In the genomic region with DNA sequence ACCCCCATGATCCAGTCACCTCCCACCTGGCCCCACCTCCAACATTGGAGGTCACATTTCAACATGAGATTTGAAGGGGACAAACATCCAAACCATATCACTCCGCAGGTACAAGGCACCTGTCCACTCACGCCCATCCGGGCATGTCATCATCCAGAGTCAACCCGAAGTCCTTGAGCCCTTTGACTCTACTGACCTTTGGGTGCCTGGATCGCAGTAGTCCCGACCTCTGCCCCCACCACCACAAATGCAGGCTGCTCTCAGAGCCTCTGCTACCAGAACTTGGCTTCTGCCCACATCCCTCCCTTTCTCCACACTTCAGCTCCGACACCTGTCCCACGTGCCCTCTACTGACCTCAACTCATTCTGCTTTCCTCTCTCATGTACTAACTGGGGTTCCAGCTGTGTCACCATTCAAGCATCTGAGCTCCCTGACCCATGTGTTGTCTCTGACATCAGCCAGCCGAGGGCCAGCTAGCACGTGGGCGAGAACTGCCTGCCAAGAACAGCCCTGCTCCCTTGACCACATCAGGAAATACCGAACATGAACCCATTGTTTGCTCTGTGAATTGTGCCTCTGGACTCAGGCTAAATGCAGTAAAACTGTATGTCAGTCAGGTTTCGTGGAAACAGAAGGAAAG, we compare ENCODE assay signal across 10 cellular contexts.
DNase-seq lines count a peak whose midpoint lies in the region; ATAC-seq, FAIRE-seq and TF ChIP-seq lines count a peak whose summit lies in the region.
"Had no signal": no experiment of that assay in that cellular context is flagged by ENCODE, and none has a peak within 500 bp of the region (broad histone marks: within the 10 kb centered on the region; RNA-seq: fewer than 3 reads in every experiment).

No MANE protein-coding gene starts in this region.

- intact Hi-C loops in pancreas (cut with DNase I): no loop called here

- H3K36me3 ChIP-seq in pancreas: no peaks in the 10 kb centered on the region

- no peak for TF ChIP-seq CTCF in pancreas (IDR thresholded peaks at IDR 0.05)

- H3K9me3 ChIP-seq in pancreas: no peaks in the 10 kb centered on the region

- peak; percentile 35 to 74 (median 69) for ATAC-seq in pancreas
- no peak for ATAC-seq in HG02763 (IDR thresholded peaks at IDR 0.05; ENCODE audit: unreplicated experiment)

- H3K27ac Mint-ChIP-seq in activated CD4-positive, alpha-beta T cell treated with anti-CD3 and anti-CD28 coated beads, Interleukin-2, amount 10 ng/mL, durations not matched to agents 7 days and 5 days: no peak overlapping the region
- H3K27ac Mint-ChIP-seq in activated naive CD4-positive, alpha-beta T cell treated with anti-CD3 and anti-CD28 coated beads, Interleukin-2, amount 10 ng/mL, durations not matched to agents 7 days and 5 days: no peak overlapping the region
- H3K27ac Mint-ChIP-seq: T-helper 2 cell treated with Interferon-gamma antibody and Interleukin-4, amounts not matched to agents 5 μg/mL and 100 μg/mL, for 36 hours had no signal

- no peaks in the 10 kb centered on the region for H3K9me3 Mint-ChIP-seq in activated CD4-positive, alpha-beta T cell treated with anti-CD3 and anti-CD28 coated beads, Interleukin-2, amount 10 ng/mL, durations not matched to agents 7 days and 5 days
- no peaks in the 10 kb centered on the region for H3K9me3 Mint-ChIP-seq in activated naive CD4-positive, alpha-beta T cell treated with anti-CD3 and anti-CD28 coated beads, Interleukin-2, amount 10 ng/mL, durations not matched to agents 7 days and 5 days
- H3K9me3 Mint-ChIP-seq: T-helper 2 cell treated with Interferon-gamma antibody and Interleukin-4, amounts not matched to agents 5 μg/mL and 100 μg/mL, for 36 hours had no signal

- no peaks in the 10 kb centered on the region for H3K4me1 Mint-ChIP-seq in activated CD4-positive, alpha-beta T cell treated with anti-CD3 and anti-CD28 coated beads, Interleukin-2, amount 10 ng/mL, durations not matched to agents 7 days and 5 days
- no peaks in the 10 kb centered on the region for H3K4me1 Mint-ChIP-seq in activated naive CD4-positive, alpha-beta T cell treated with anti-CD3 and anti-CD28 coated beads, Interleukin-2, amount 10 ng/mL, durations not matched to agents 7 days and 5 days

- no peak overlapping the region for H3K4me3 Mint-ChIP-seq in activated CD4-positive, alpha-beta T cell treated with anti-CD3 and anti-CD28 coated beads, Interleukin-2, amount 10 ng/mL, durations not matched to agents 7 days and 5 days
- H3K4me3 Mint-ChIP-seq in activated naive CD4-positive, alpha-beta T cell treated with anti-CD3 and anti-CD28 coated beads, Interleukin-2, amount 10 ng/mL, durations not matched to agents 7 days and 5 days: no peak overlapping the region
- H3K4me3 Mint-ChIP-seq: T-helper 2 cell treated with Interferon-gamma antibody and Interleukin-4, amounts not matched to agents 5 μg/mL and 100 μg/mL, for 36 hours had no signal

- WGBS in pancreas, 2 donors: 62 to 63% methylated on average over 13 of the region's 13 CpGs

- DNase-seq in ELR (ENCODE audit: low read depth): peak; percentile 85
- DNase-seq in SW480 (ENCODE audit: low spot score): peak; percentile 88
- DNase-seq in foreskin melanocyte: peak; percentile 34
- DNase-seq in pancreas: peak in 4 of 6 donors; percentile 38 to 63 (median 46)
- no peak for DNase-seq in activated CD4-positive, alpha-beta T cell treated with anti-CD3 and anti-CD28 coated beads, Interleukin-2, amount 10 ng/mL, durations not matched to agents 7 days and 5 days
- DNase-seq in HEK293T (ENCODE audit: extremely low spot score): no peak
- no peak for DNase-seq in activated naive CD4-positive, alpha-beta T cell treated with anti-CD3 and anti-CD28 coated beads, Interleukin-2, amount 10 ng/mL, durations not matched to agents 7 days and 5 days
- DNase-seq: stimulated activated CD4-positive, alpha-beta T cell treated with anti-CD3 and anti-CD28 coated beads, Interleukin-2, amount 100 ng/mL, for 48 hours had no signal

- CTCF ChIA-PET in activated CD4-positive, alpha-beta T cell treated with anti-CD3 and anti-CD28 coated beads, Interleukin-2, amount 10 ng/mL, durations not matched to agents 7 days and 5 days (lab: Charles Lee): no interaction called here
- CTCF ChIA-PET in HEK293T (lab: Yijun Ruan, JAX): no interaction called here
- CTCF ChIA-PET in activated naive CD4-positive, alpha-beta T cell treated with anti-CD3 and anti-CD28 coated beads, Interleukin-2, amount 10 ng/mL, durations not matched to agents 7 days and 5 days (lab: Charles Lee): no interaction called here

- H3K27me3 ChIP-seq in pancreas: no peaks in the 10 kb centered on the region

- peaks cover 20 to 27% (median 21%) of the 10 kb centered on the region in 3 donors for H3K4me1 ChIP-seq in pancreas

- POLR2A ChIA-PET in activated CD4-positive, alpha-beta T cell treated with anti-CD3 and anti-CD28 coated beads, Interleukin-2, amount 10 ng/mL, durations not matched to agents 7 days and 5 days (lab: Charles Lee): no interaction called here
- POLR2A ChIA-PET in HEK293T (lab: Yijun Ruan, JAX): no interaction called here

- no peaks in the 10 kb centered on the region for H3K36me3 Mint-ChIP-seq in activated CD4-positive, alpha-beta T cell treated with anti-CD3 and anti-CD28 coated beads, Interleukin-2, amount 10 ng/mL, durations not matched to agents 7 days and 5 days (ENCODE audit: low read depth)
- H3K36me3 Mint-ChIP-seq in activated naive CD4-positive, alpha-beta T cell treated with anti-CD3 and anti-CD28 coated beads, Interleukin-2, amount 10 ng/mL, durations not matched to agents 7 days and 5 days: no peaks in the 10 kb centered on the region

- H3K4me3 ChIP-seq in pancreas: no peak overlapping the region

- FAIRE-seq in pancreas (lab: Jason Lieb, UNC): no peak

- no peaks in the 10 kb centered on the region for H3K27me3 Mint-ChIP-seq in activated CD4-positive, alpha-beta T cell treated with anti-CD3 and anti-CD28 coated beads, Interleukin-2, amount 10 ng/mL, durations not matched to agents 7 days and 5 days
- H3K27me3 Mint-ChIP-seq in activated naive CD4-positive, alpha-beta T cell treated with anti-CD3 and anti-CD28 coated beads, Interleukin-2, amount 10 ng/mL, durations not matched to agents 7 days and 5 days: peaks cover 15% of the 10 kb centered on the region

- H3K27ac ChIP-seq in pancreas: no peak overlapping the region

TF ChIP-seq in HEK293T, 16 proteins besides CTCF, POLR2A, EP300 and RAD21:
- TF ChIP-seq TARDBP (IDR thresholded peaks at IDR 0.05) (no peak), FOXA1 (IDR thresholded peaks at IDR 0.05) (no peak), HDGF (IDR thresholded peaks at IDR 0.05; ENCODE audit: borderline replicate concordance) (no peak), SUZ12 (IDR thresholded peaks at IDR 0.05) (no peak), CTBP1 (IDR thresholded peaks at IDR 0.05; ENCODE audit: borderline replicate concordance) (no peak), FOXK2 (IDR thresholded peaks at IDR 0.05) (no peak), ARNT (IDR thresholded peaks at IDR 0.05) (no peak), L3MBTL2 (conservative IDR thresholded peaks at IDR 0.05) (no peak), ELF4 (IDR thresholded peaks at IDR 0.05) (no peak), NFRKB (IDR thresholded peaks at IDR 0.05) (no peak), LEF1 (IDR thresholded peaks at IDR 0.05; ENCODE audit: borderline replicate concordance) (no peak), BHLHE40 (IDR thresholded peaks at IDR 0.05; ENCODE audit: borderline replicate concordance) (no peak), ZNF384 (IDR thresholded peaks at IDR 0.05) (no peak), FOXM1 (IDR thresholded peaks at IDR 0.05; ENCODE audit: borderline replicate concordance) (no peak)
- TF ChIP-seq, protein P1, sequence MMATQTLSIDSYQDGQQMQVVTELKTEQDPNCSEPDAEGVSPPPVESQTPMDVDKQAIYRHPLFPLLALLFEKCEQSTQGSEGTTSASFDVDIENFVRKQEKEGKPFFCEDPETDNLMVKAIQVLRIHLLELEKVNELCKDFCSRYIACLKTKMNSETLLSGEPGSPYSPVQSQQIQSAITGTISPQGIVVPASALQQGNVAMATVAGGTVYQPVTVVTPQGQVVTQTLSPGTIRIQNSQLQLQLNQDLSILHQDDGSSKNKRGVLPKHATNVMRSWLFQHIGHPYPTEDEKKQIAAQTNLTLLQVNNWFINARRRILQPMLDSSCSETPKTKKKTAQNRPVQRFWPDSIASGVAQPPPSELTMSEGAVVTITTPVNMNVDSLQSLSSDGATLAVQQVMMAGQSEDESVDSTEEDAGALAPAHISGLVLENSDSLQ (IDR thresholded peaks at IDR 0.05): no peak

Comparison
In these comparisons a context has a peak if more than half of its experiments do, and no peak if none do; other contexts are left out.
1. DNase-seq: peak in ELR (single experiment), SW480 (single experiment), foreskin melanocyte (single experiment) and pancreas (4 of 6); none in activated CD4-positive, alpha-beta T cell treated with anti-CD3 and anti-CD28 coated beads, Interleukin-2, amount 10 ng/mL, durations not matched to agents 7 days and 5 days (single experiment), HEK293T (single experiment) and activated naive CD4-positive, alpha-beta T cell treated with anti-CD3 and anti-CD28 coated beads, Interleukin-2, amount 10 ng/mL, durations not matched to agents 7 days and 5 days (single experiment).